21 cellular contexts compared by ENCODE assay signal in the genomic region with DNA sequence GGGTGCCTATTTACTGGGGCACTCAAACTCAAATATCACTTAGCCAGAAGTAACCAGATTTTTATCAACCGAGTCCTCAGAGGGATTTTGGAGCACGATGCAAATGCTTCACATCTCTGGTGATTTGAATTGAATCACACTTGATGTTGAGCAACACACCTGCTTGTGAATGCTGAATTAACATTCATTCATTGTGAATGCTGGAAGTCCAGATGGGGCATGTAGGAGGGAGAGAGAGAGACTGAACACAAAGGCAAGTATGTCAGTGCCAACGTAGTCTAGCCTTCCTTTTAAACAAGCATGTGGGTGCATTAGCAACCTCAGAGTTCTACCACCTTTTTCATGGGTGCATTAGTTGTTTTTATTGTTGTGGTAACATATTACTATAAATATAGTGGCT.
"Had no signal": no experiment of that assay in that cellular context is flagged by ENCODE, and none has a peak within 500 bp of the region (broad histone marks: within the 10 kb centered on the region; RNA-seq: fewer than 3 reads in every experiment).

No MANE protein-coding gene starts in this region.

- H3K4me2 ChIP-seq: PC-9 had no signal

- FAIRE-seq: K562, TTC549 had no signal

- H3K27ac ChIP-seq: PC-9, SK-N-MC had no signal

- H3K4me3 ChIP-seq: K562, PC-9, SK-N-MC had no signal

- DNase-seq: activated B cell treated with CpG ODN at 0.5 μM for 24 hours; activated CD4-positive, alpha-beta memory T cell treated with anti-CD3 and anti-CD28 coated beads, Interleukin-2, amount 10 ng/mL, durations not matched to agents 7 days and 5 days; activated CD4-positive, alpha-beta T cell treated with anti-CD3 and anti-CD28 coated beads, Interleukin-2, amount 50 U/mL, for 1 hour; activated gamma-delta T cell; activated naive CD4-positive, alpha-beta T cell treated with anti-CD3 and anti-CD28 coated beads for 36 hours; activated T-cell treated with anti-CD3 and anti-CD28 coated beads for 4 hours; activated T-cell treated with anti-CD3 and anti-CD28 coated beads, Interleukin-2, amount 50 U/mL, for 48 hours; central memory CD4-positive, alpha-beta T cell; Karpas-422; NCI-H1105 treated with DMSO at 0.1 percent for 48 hours; NCI-H1436 treated with DMSO at 0.1 percent for 48 hours; NCI-H187; NCI-H2081; NCI-H524; PC-9; T-cell; T-helper 2 cell; T1000 had no signal

- H2AFZ ChIP-seq: PC-9 had no signal
